ENCODE assay signal across 9 cellular contexts in genomic region chr7:117673367-117673766, GRCh38.
DNase-seq lines count a peak whose midpoint lies in the region; ATAC-seq and TF ChIP-seq lines count a peak whose summit lies in the region.
"Had no signal": no experiment of that assay in that cellular context is flagged by ENCODE, and none has a peak within 500 bp of the region (broad histone marks: within the 10 kb centered on the region; RNA-seq: fewer than 3 reads in every experiment).

No MANE protein-coding gene starts in this region.

- ATAC-seq in GM21825 (IDR thresholded peaks at IDR 0.05; ENCODE audit: unreplicated experiment): no peak

- H3K4me1 ChIP-seq in tibial nerve: no peaks in the 10 kb centered on the region
- H3K4me1 ChIP-seq: HAP-1 had no signal

- DNase-seq in NCI-H1092 treated with DMSO at 0.1 percent for 48 hours (lab: John Stamatoyannopoulos, UW) (peak; percentile 98), kidney tubule cell (ENCODE audit: low spot score) (peak; percentile 53), superior temporal gyrus (ENCODE audit: extremely low spot score) (peak; percentile 87), epidermal melanocyte (ENCODE audit: insufficient read length, low spot score) (no peak), tibial nerve (ENCODE audit: low spot score in 2 of 2) (no peak)
- DNase-seq: activated gamma-delta T cell had no signal

- no peaks in the 10 kb centered on the region for H3K27me3 ChIP-seq in tibial nerve

- 46 to 59% methylated on average over 14 of the region's 14 CpGs for WGBS in tibial nerve, 2 donors

- H3K27ac ChIP-seq in cingulate gyrus (ENCODE audit: low read depth, low read length) (peak overlapping the region; percentile 50), tibial nerve (no peak overlapping the region)

- H3K36me3 ChIP-seq in tibial nerve: no peaks in the 10 kb centered on the region
- H3K36me3 ChIP-seq: HAP-1 had no signal

- H3K9me3 ChIP-seq in tibial nerve: no peaks in the 10 kb centered on the region
- H3K9me3 ChIP-seq: HAP-1 had no signal

- no peak overlapping the region for H3K4me3 ChIP-seq in tibial nerve
- H3K4me3 ChIP-seq: HAP-1 had no signal

- TF ChIP-seq CTCF in tibial nerve (IDR thresholded peaks at IDR 0.05): no peak

- TF ChIP-seq POLR2A in tibial nerve (IDR thresholded peaks at IDR 0.05): no peak

- no peak for TF ChIP-seq EP300 in tibial nerve (IDR thresholded peaks at IDR 0.05)

Comparison
In these comparisons a context has a peak if more than half of its experiments do, and no peak if none do; other contexts are left out.
1. DNase-seq: peak in NCI-H1092 treated with DMSO at 0.1 percent for 48 hours (single experiment), kidney tubule cell (single experiment) and superior temporal gyrus (single experiment); none in epidermal melanocyte (single experiment) and tibial nerve (0 of 2).